ENCODE assay signal across 1 cellular context in the genomic region with DNA sequence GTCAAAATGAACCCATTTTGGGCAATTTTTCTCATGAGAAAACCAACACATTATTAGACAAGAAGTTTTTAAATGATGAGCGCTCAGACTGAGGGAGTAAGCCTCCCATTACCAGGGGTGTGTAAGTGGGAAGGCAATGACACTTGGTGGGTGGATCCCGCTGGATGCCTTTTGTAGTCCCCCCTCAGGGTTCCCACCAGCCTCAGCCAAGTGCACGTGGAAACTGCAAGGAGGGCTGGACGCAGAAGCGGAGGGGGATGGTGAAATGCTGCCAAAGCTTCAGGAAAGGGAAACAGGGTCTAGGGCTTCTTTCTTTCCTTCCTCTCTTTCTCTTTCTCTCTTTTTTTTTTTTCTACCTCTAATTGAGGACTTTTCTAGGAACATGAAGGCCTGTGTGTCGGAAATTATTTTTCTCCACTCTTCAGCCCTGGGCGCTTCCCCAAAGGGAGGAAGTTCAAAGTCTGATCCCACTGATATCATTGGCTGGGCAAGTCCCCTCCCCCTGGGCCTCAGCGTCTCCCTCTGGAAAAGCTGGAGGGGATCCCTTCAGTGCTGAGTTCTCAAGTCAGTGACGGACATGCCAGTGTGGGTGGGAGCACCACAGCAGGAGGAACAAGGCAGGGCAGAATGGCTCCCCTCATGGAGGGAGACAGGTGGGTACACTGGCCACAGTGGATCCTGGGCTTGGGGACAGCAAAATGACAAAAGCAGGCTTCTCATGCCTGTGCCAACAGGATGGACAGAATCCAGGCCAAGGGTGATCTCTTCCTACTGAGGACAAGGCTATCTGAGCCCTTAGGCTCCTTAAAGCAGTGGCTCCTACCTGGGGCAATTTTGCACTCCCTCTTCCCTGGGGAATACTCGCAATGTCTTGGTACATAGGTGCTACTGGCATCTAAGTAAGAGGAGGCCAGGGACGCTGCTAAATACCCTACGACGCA.
TF ChIP-seq lines count a peak whose summit lies in the region.

No MANE protein-coding gene starts in this region.

TF ChIP-seq in HepG2, 621 proteins besides CTCF, POLR2A, EP300 and RAD21:
- TF ChIP-seq RBM22 (optimal IDR thresholded peaks at IDR 0.05; ENCODE audit: low read length) (peak; percentile 60), DNMT1 (CRISPR knock-in tag; IDR thresholded peaks at IDR 0.05) (no peak), ZNF382 (CRISPR knock-in tag; IDR thresholded peaks at IDR 0.05; ENCODE audit: borderline replicate concordance) (no peak), ZNF263 (CRISPR knock-in tag; IDR thresholded peaks at IDR 0.05) (peak; percentile 48; the same call in 1 of the 2 replicates), TRIM24 (CRISPR knock-in tag; IDR thresholded peaks at IDR 0.05) (no peak)
